In the genomic region with DNA sequence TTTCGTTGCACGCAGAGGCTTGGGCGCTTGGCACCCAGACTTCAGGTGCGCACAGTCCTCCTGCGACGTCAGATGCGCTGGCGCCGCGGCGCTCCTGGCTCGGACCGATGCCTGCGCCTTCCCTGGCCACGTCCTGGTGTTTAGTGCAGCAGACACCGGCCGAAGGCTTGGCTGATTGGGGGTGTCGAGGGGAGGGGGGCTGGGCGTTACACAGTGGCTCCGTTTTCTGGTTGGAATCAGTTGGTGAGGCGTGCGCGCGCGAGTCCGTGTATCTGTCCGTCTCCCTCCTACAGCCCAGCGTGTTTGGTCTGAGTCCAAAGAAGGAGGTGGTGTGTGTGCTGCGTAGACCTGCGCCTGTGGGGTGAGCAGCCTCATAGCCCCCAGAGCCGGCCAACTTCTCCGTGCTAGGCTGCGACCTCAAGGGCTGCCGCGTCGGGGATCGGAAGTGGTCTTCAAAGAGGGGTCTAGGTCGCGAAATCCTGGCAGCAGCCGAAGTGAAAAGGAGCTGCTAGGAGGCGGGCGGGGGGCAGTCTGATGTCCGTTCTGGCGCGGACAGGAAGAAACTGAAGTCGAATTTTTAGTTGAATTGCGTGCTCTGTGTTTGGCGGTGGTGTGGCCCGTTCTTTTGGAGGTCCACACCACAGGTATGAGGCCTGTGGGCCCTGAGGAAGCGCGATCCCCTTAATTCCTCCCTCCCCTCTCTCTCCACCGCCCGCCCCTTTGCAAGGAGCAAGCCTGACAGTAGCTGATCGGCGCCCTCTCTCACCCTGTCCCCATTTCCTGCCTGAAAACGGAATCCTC, we compare ENCODE assay signal across 11 cellular contexts. TPM values are rescaled to one million over a fixed set of nuclear protein-coding genes. Genes with fewer than 3 reads are reported as not detected.
DNase-seq lines count a peak whose midpoint lies in the region; TF ChIP-seq lines count a peak whose summit lies in the region.
"Had no signal": no experiment of that assay in that cellular context is flagged by ENCODE, and none has a peak within 500 bp of the region (broad histone marks: within the 10 kb centered on the region; RNA-seq: fewer than 3 reads in every experiment).

No MANE protein-coding gene starts in this region.

- H3K27me3 ChIP-seq in thyroid gland: no peaks in the 10 kb centered on the region

- WGBS in thyroid gland, 2 donors: 2 to 4% methylated on average over 37 to 42 of the region's 56 CpGs

- no peaks in the 10 kb centered on the region for H3K36me3 Mint-ChIP-seq in T-helper 2 cell treated with Interferon-gamma antibody and Interleukin-4, amounts not matched to agents 5 μg/mL and 100 μg/mL, for 36 hours (ENCODE audit: low read depth)

- H3K27ac ChIP-seq in coronary artery (no peak overlapping the region), thyroid gland (peak overlapping the region in 1 of 3 donors; percentile 76)

- TF ChIP-seq CTCF in coronary artery (IDR thresholded peaks at IDR 0.05): no peak
- no peak for TF ChIP-seq CTCF in thyroid gland (IDR thresholded peaks at IDR 0.05)

- no peak overlapping the region for H3K27ac Mint-ChIP-seq in T-helper 2 cell treated with Interferon-gamma antibody and Interleukin-4, amounts not matched to agents 5 μg/mL and 100 μg/mL, for 36 hours

- H3K9me3 ChIP-seq in thyroid gland: no peaks in the 10 kb centered on the region

- TF ChIP-seq POLR2A in thyroid gland (IDR thresholded peaks at IDR 0.05): no peak

- peaks cover 62% of the 10 kb centered on the region for H3K27me3 Mint-ChIP-seq in T-helper 2 cell treated with Interferon-gamma antibody and Interleukin-4, amounts not matched to agents 5 μg/mL and 100 μg/mL, for 36 hours (ENCODE audit: low read depth)

- H3K4me3 ChIP-seq in coronary artery: peak overlapping the region; percentile 75
- peak overlapping the region; percentile 22 to 64 (median 47) for H3K4me3 ChIP-seq in thyroid gland (replicated peaks in 1 of 3)

- peaks cover 2% of the 10 kb centered on the region for H3K4me1 Mint-ChIP-seq in T-helper 2 cell treated with Interferon-gamma antibody and Interleukin-4, amounts not matched to agents 5 μg/mL and 100 μg/mL, for 36 hours (ENCODE audit: low read depth)

- H3K9me3 Mint-ChIP-seq in T-helper 2 cell treated with Interferon-gamma antibody and Interleukin-4, amounts not matched to agents 5 μg/mL and 100 μg/mL, for 36 hours: no peaks in the 10 kb centered on the region

- DNase-seq in NCI-H748 (lab: John Stamatoyannopoulos, UW; ENCODE audit: unreplicated experiment): peak; percentile 39
- no peak for DNase-seq in NCI-H748 treated with DMSO at 0.1 percent for 48 hours (lab: John Stamatoyannopoulos, UW)
- DNase-seq in coronary artery (ENCODE audit: low spot score): no peak
- peak; percentile 83 for DNase-seq in mesenteric fat pad (ENCODE audit: low spot score)
- peak; percentile 24 to 28 for DNase-seq in thyroid gland
- DNase-seq in NCI-H2196 (lab: John Stamatoyannopoulos, UW; ENCODE audit: unreplicated experiment): no peak
- no peak for DNase-seq in stimulated activated CD8-positive, alpha-beta memory T cell treated with anti-CD3 and anti-CD28 coated beads, Interleukin-4, amount 100 ng/mL, for 48 hours
- DNase-seq in T-helper 2 cell treated with Interferon-gamma antibody and Interleukin-4, amounts not matched to agents 5 μg/mL and 100 μg/mL, for 36 hours (ENCODE audit: low spot score): no peak
- DNase-seq: ACHN; activated effector memory CD4-positive, alpha-beta T cell treated with anti-CD3 and anti-CD28 coated beads, Interleukin-2, amount 50 U/mL, for 16 hours; OCI-M1 had no signal

- H3K36me3 ChIP-seq in thyroid gland: no peaks in the 10 kb centered on the region

- intact Hi-C loops in thyroid gland (cut with DNase I): no loop called here

- no peak overlapping the region for H3K4me3 Mint-ChIP-seq in T-helper 2 cell treated with Interferon-gamma antibody and Interleukin-4, amounts not matched to agents 5 μg/mL and 100 μg/mL, for 36 hours

- H3K4me1 ChIP-seq in thyroid gland: peaks cover 9 to 13% of the 10 kb centered on the region in 2 donors

RNA-seq across cellular contexts. Expression of gene SYNDIG1, which starts 1.6 kb away (rescaled TPM):
- total RNA-seq in mesenteric fat pad: 0.77 TPM
- total RNA-seq in thyroid gland: 10 to 100 TPM in 2 of 4 donors, 1 to 10 TPM in 2; 8.3 to 12.4 (median 10.2) TPM

Comparison
In these comparisons a context has a peak if more than half of its experiments do, and no peak if none do; other contexts are left out.
1. DNase-seq: peak in NCI-H748 (single experiment), mesenteric fat pad (single experiment) and thyroid gland (2 of 2); none in NCI-H748 treated with DMSO at 0.1 percent for 48 hours (single experiment), coronary artery (single experiment), NCI-H2196 (single experiment), stimulated activated CD8-positive, alpha-beta memory T cell treated with anti-CD3 and anti-CD28 coated beads, Interleukin-4, amount 100 ng/mL, for 48 hours (single experiment) and T-helper 2 cell treated with Interferon-gamma antibody and Interleukin-4, amounts not matched to agents 5 μg/mL and 100 μg/mL, for 36 hours (single experiment).